19 cellular contexts compared by ENCODE assay signal in genomic region chr10:3163879-3164278, GRCh38. TPM values are rescaled to one million over a fixed set of nuclear protein-coding genes. Genes with fewer than 3 reads are reported as not detected.
DNase-seq lines count a peak whose midpoint lies in the region; ATAC-seq and TF ChIP-seq lines count a peak whose summit lies in the region.
"Had no signal": no experiment of that assay in that cellular context is flagged by ENCODE, and none has a peak within 500 bp of the region (broad histone marks: within the 10 kb centered on the region; RNA-seq: fewer than 3 reads in every experiment).

No MANE protein-coding gene starts in this region.

- H3K9me3 Mint-ChIP-seq in neural crest cell = no peaks in the 10 kb centered on the region
- no peaks in the 10 kb centered on the region for H3K9me3 Mint-ChIP-seq in progenitor cell of endocrine pancreas (ENCODE audit: low read depth)
- H3K9me3 Mint-ChIP-seq: CD4-positive, alpha-beta T cell; CD8-positive, alpha-beta T cell had no signal

- no peak overlapping the region for H3K4me3 Mint-ChIP-seq in neural crest cell
- no peak overlapping the region for H3K4me3 Mint-ChIP-seq in progenitor cell of endocrine pancreas (ENCODE audit: low read depth)
- H3K4me3 Mint-ChIP-seq: B cell; CD4-positive, alpha-beta T cell; CD8-positive, alpha-beta T cell had no signal

- no peak for TF ChIP-seq CTCF in mammary epithelial cell (conservative IDR thresholded peaks at IDR 0.05 in 1 of 2, IDR thresholded peaks at IDR 0.05 in 1 of 2; ENCODE audit: extremely low read depth in 1 of 2, insufficient read depth in 1 of 2, low read depth in 1 of 2, low read length in 2 of 2)
- no peak for TF ChIP-seq CTCF in breast epithelium (IDR thresholded peaks at IDR 0.05)
- TF ChIP-seq CTCF in neural crest cell (conservative IDR thresholded peaks at IDR 0.05) = no peak
- TF ChIP-seq CTCF in progenitor cell of endocrine pancreas (IDR thresholded peaks at IDR 0.05; ENCODE audit: unreplicated experiment) = no peak

- TF ChIP-seq POLR2A in breast epithelium (IDR thresholded peaks at IDR 0.05) = no peak

- no peak for TF ChIP-seq EP300 in Ishikawa (IDR thresholded peaks at IDR 0.05; ENCODE audit: borderline replicate concordance)

- peaks cover 10% of the 10 kb centered on the region for H3K4me1 ChIP-seq in mammary epithelial cell (ENCODE audit: insufficient read depth, low read length)
- no peaks in the 10 kb centered on the region for H3K4me1 ChIP-seq in breast epithelium
- H3K4me1 ChIP-seq: Caco-2 had no signal

- TF ChIP-seq RAD21 in Ishikawa (IDR thresholded peaks at IDR 0.05; ENCODE audit: low read depth) = no peak

- H3K36me3 ChIP-seq in mammary epithelial cell (ENCODE audit: insufficient read depth, low read length) (peaks cover 51% of the 10 kb centered on the region), breast epithelium (peaks cover 17% of the 10 kb centered on the region)

- dilution Hi-C loops in mammary epithelial cell (cut with HindIII; ENCODE audit: low sequenced_read_pairs) = no loop called here

- H3K9me3 ChIP-seq in mammary epithelial cell (replicated peaks; ENCODE audit: insufficient read depth, low read length) (no peaks in the 10 kb centered on the region), breast epithelium (no peaks in the 10 kb centered on the region)
- H3K9me3 ChIP-seq: Caco-2 had no signal

- H3K4me3 ChIP-seq in mammary epithelial cell (replicated peaks in 1 of 3; ENCODE audit: insufficient read depth in 1 of 3, low read depth in 2 of 3, low read length in 3 of 3) (no peak overlapping the region), breast epithelium (no peak overlapping the region)
- H3K4me3 ChIP-seq: BLaER1 treated with 17β-estradiol and CSF1 and Interleukin-3, amounts not matched to agents 10 nM and 100 nM had no signal

- peak; percentile 34 for DNase-seq in mammary epithelial cell
- DNase-seq in breast epithelium (ENCODE audit: low spot score in 2 of 2) = no peak
- DNase-seq in neural crest cell (ENCODE audit: low read depth, low spot score) = no peak
- DNase-seq in progenitor cell of endocrine pancreas (ENCODE audit: low spot score, unreplicated experiment) = no peak
- DNase-seq in HCEC 1CT = no peak
- no peak for DNase-seq in ACHN
- DNase-seq: 8988T; AML-193; Caco-2; Calu3; CD4-positive, alpha-beta T cell; CD8-positive, alpha-beta T cell; DMS79 treated with DMSO at 0.1 percent for 48 hours; GF-D8 had no signal

- H3K27me3 Mint-ChIP-seq in neural crest cell (ENCODE audit: low read depth) (no peaks in the 10 kb centered on the region), progenitor cell of endocrine pancreas (no peaks in the 10 kb centered on the region)
- H3K27me3 Mint-ChIP-seq: B cell; CD4-positive, alpha-beta T cell had no signal

- H3K27ac ChIP-seq in mammary epithelial cell (ENCODE audit: insufficient read depth, low read depth, low read length) = no peak overlapping the region
- no peak overlapping the region for H3K27ac ChIP-seq in breast epithelium
- H3K27ac ChIP-seq: BLaER1 treated with 17β-estradiol and CSF1 and Interleukin-3, amounts not matched to agents 10 nM and 100 nM; C4-2B had no signal

- H3K27ac Mint-ChIP-seq in neural crest cell (ENCODE audit: unreplicated experiment) = peak overlapping the region; percentile 71
- peak overlapping the region; percentile 41 for H3K27ac Mint-ChIP-seq in progenitor cell of endocrine pancreas
- H3K27ac Mint-ChIP-seq: B cell; CD4-positive, alpha-beta T cell; CD8-positive, alpha-beta T cell had no signal

- H2AFZ ChIP-seq in mammary epithelial cell (ENCODE audit: low read depth, low read length) = no peak overlapping the region

- peaks cover 15% of the 10 kb centered on the region for H3K79me2 ChIP-seq in mammary epithelial cell (ENCODE audit: insufficient read depth, low read length)

- H3K36me3 Mint-ChIP-seq in neural crest cell (ENCODE audit: low read depth) (peaks cover 19% of the 10 kb centered on the region), progenitor cell of endocrine pancreas (ENCODE audit: insufficient read depth) (peaks cover 46% of the 10 kb centered on the region)

- in situ Hi-C loops in mammary epithelial cell (cut with MboI; ENCODE audit: low sequenced_read_pairs in 2 of 2) = no loop called here
- in situ Hi-C loops in ACHN (cut with HindIII; ENCODE audit: low pct_ligation_motif_present, low pct_unique_long_range_greater_than_20kb, low sequenced_read_pairs) = no loop called here

- intact Hi-C loops in mammary epithelial cell (cut with micrococcal nuclease) (no loop called here), breast epithelium (cut with DNase I; ENCODE audit: low total_unique reads) (no loop called here)

- no peaks in the 10 kb centered on the region for H4K20me1 ChIP-seq in mammary epithelial cell (ENCODE audit: insufficient read depth, low read length)

- WGBS in mammary epithelial cell (ENCODE audit: low coverage, missing lambda C conversion rate) = 23% methylated on average over 9 of the region's 9 CpGs

- no TSS peak for BruUV-seq in mammary epithelial cell (replicated peaks; lab: Mats Ljungman, UMichigan)

- no peak overlapping the region for H3K9ac ChIP-seq in mammary epithelial cell (ENCODE audit: insufficient read depth, low read length)
- H3K9ac ChIP-seq: BLaER1 treated with 17β-estradiol and CSF1 and Interleukin-3, amounts not matched to agents 10 nM and 100 nM had no signal

- H3K4me1 Mint-ChIP-seq in neural crest cell = no peaks in the 10 kb centered on the region
- peaks cover 4% of the 10 kb centered on the region for H3K4me1 Mint-ChIP-seq in progenitor cell of endocrine pancreas (ENCODE audit: low read depth)
- H3K4me1 Mint-ChIP-seq: B cell had no signal

- H3K4me2 ChIP-seq in mammary epithelial cell (ENCODE audit: insufficient read depth, low read depth, low read length) = no peak overlapping the region
- H3K4me2 ChIP-seq: BLaER1 treated with 17β-estradiol and CSF1 and Interleukin-3, amounts not matched to agents 10 nM and 100 nM had no signal

- ATAC-seq in GM19328 (IDR thresholded peaks at IDR 0.05; ENCODE audit: unreplicated experiment) = no peak
- ATAC-seq: CD8-positive, alpha-beta T cell had no signal

- no peaks in the 10 kb centered on the region for H3K27me3 ChIP-seq in mammary epithelial cell (ENCODE audit: insufficient read depth, low read length)
- H3K27me3 ChIP-seq in breast epithelium = no peaks in the 10 kb centered on the region
- H3K27me3 ChIP-seq: BLaER1 treated with 17β-estradiol and CSF1 and Interleukin-3, amounts not matched to agents 10 nM and 100 nM had no signal

- CTCF ChIA-PET in mammary epithelial cell (lab: Charles Lee; ENCODE audit: low non-redundant PET) = no interaction called here

TF ChIP-seq in Ishikawa, 13 proteins besides CTCF, POLR2A, EP300 and RAD21:
- TF ChIP-seq EGR1 (IDR thresholded peaks at IDR 0.05) (peak; percentile 95), TEAD4 (IDR thresholded peaks at IDR 0.05) (no peak)

RNA-seq across cellular contexts. Expression of gene PITRM1, which starts 8.7 kb away (rescaled TPM):
- 100 to 1,000 TPM in 1 of 2 donors, 10 to 100 TPM in 1; 99.0 to 127 TPM for total RNA-seq in mammary epithelial cell
- polyA plus RNA-seq in mammary epithelial cell = 71.5 TPM
- 118 TPM for polyA minus RNA-seq in mammary epithelial cell
- total RNA-seq in breast epithelium = 10 to 100 TPM; 64.9 to 76.0 (median 75.8) TPM
- total RNA-seq in neural crest cell = 46.6 and 47.4 TPM in 2 replicates
- total RNA-seq in progenitor cell of endocrine pancreas = 47.6 and 51.7 TPM in 2 replicates
